23 cellular contexts compared by ENCODE assay signal in genomic region chrX:21960569-21960968, GRCh38. TPM values are rescaled to one million over a fixed set of nuclear protein-coding genes. Genes with fewer than 3 reads are reported as not detected.
DNase-seq lines count a peak whose midpoint lies in the region; ATAC-seq and TF ChIP-seq lines count a peak whose summit lies in the region.
"Had no signal": no experiment of that assay in that cellular context is flagged by ENCODE, and none has a peak within 500 bp of the region (broad histone marks: within the 10 kb centered on the region; RNA-seq: fewer than 3 reads in every experiment).

No MANE protein-coding gene starts in this region.

- peak overlapping the region; percentile 0 for H3K27ac Mint-ChIP-seq in MCF 10A (ENCODE audit: low read depth, unreplicated experiment)
- peak overlapping the region; percentile 7 to 79 for H3K27ac Mint-ChIP-seq in effector memory CD8-positive, alpha-beta T cell
- peak overlapping the region; percentile 82 for H3K27ac Mint-ChIP-seq in osteocyte (ENCODE audit: unreplicated experiment)
- H3K27ac Mint-ChIP-seq: activated naive CD4-positive, alpha-beta T cell treated with anti-CD3 and anti-CD28 coated beads, Interleukin-2, amount 50 U/mL, for 24 hours had no signal

- H3K4me1 Mint-ChIP-seq in MCF 10A (ENCODE audit: insufficient read depth, unreplicated experiment) (peaks cover 12% of the 10 kb centered on the region), osteocyte (ENCODE audit: unreplicated experiment) (peaks cover 57% of the 10 kb centered on the region)
- peaks cover 25 to 49% of the 10 kb centered on the region in 2 donors for H3K4me1 Mint-ChIP-seq in effector memory CD8-positive, alpha-beta T cell (ENCODE audit: low read depth in 2 of 2)

- H3K9me3 Mint-ChIP-seq in MCF 10A (ENCODE audit: unreplicated experiment) (no peaks in the 10 kb centered on the region), osteocyte (ENCODE audit: unreplicated experiment) (no peaks in the 10 kb centered on the region)
- H3K9me3 Mint-ChIP-seq in effector memory CD8-positive, alpha-beta T cell, result no peaks in the 10 kb centered on the region
- H3K9me3 Mint-ChIP-seq: activated naive CD4-positive, alpha-beta T cell treated with anti-CD3 and anti-CD28 coated beads, Interleukin-2, amount 50 U/mL, for 24 hours; activated T-cell treated with anti-CD3 and anti-CD28 coated beads, Interleukin-2, amount 50 U/mL, for 72 hours; CD4-positive, alpha-beta T cell had no signal

- in situ Hi-C loops in SK-MEL-5 (cut with HindIII; ENCODE audit: low pct_unique_long_range_greater_than_20kb, low sequenced_read_pairs), result no loop called here

- peaks cover 2% of the 10 kb centered on the region for H3K36me3 Mint-ChIP-seq in MCF 10A (ENCODE audit: insufficient read depth, unreplicated experiment)
- peaks cover 4% of the 10 kb centered on the region for H3K36me3 Mint-ChIP-seq in effector memory CD8-positive, alpha-beta T cell (ENCODE audit: insufficient read depth)
- H3K36me3 Mint-ChIP-seq in osteocyte (ENCODE audit: unreplicated experiment), result peaks cover 5% of the 10 kb centered on the region

- TF ChIP-seq CTCF in MCF 10A (IDR thresholded peaks at IDR 0.05; ENCODE audit: unreplicated experiment) (no peak), breast epithelium (IDR thresholded peaks at IDR 0.05) (no peak), osteocyte (IDR thresholded peaks at IDR 0.05) (no peak)

- H3K27me3 Mint-ChIP-seq in MCF 10A (ENCODE audit: insufficient read depth, unreplicated experiment) (peaks cover 62% of the 10 kb centered on the region), osteocyte (ENCODE audit: unreplicated experiment) (no peaks in the 10 kb centered on the region)
- H3K27me3 Mint-ChIP-seq in effector memory CD8-positive, alpha-beta T cell, result no peaks in the 10 kb centered on the region
- H3K27me3 Mint-ChIP-seq: activated naive CD4-positive, alpha-beta T cell treated with anti-CD3 and anti-CD28 coated beads, Interleukin-2, amount 50 U/mL, for 24 hours; CD4-positive, alpha-beta T cell had no signal

- CTCF ChIA-PET in MCF 10A (lab: Yijun Ruan, JAX), result interaction anchor here (0.7 to 1.1 kb wide), 4 partner anchors 12 to 245 kb away, joined by 3 read pairs; no protein-coding TSS in a partner anchor

- H3K4me1 ChIP-seq in breast epithelium, result no peaks in the 10 kb centered on the region
- H3K4me1 ChIP-seq: left lung had no signal

- POLR2A ChIA-PET in MCF 10A (lab: Yijun Ruan, JAX), result interaction anchor here (1.1 kb wide), 1 partner anchor 18 kb away, joined by 3 read pairs; no protein-coding TSS in a partner anchor

- no peaks in the 10 kb centered on the region for H3K36me3 ChIP-seq in breast epithelium
- H3K36me3 ChIP-seq: left lung, tibial nerve had no signal

- DNase-seq in MCF 10A (ENCODE audit: unreplicated experiment), result no peak
- no peak for DNase-seq in breast epithelium (ENCODE audit: low spot score in 2 of 2)
- DNase-seq in SK-MEL-5 (ENCODE audit: low read depth, low spot score), result peak; percentile 34
- DNase-seq in effector memory CD8-positive, alpha-beta T cell, result no peak
- DNase-seq in osteocyte (ENCODE audit: extremely low spot score, unreplicated experiment), result no peak
- no peak for DNase-seq in RKO (ENCODE audit: low spot score)
- DNase-seq in UCSD-AML1 (lab: John Stamatoyannopoulos, UW; ENCODE audit: unreplicated experiment), result no peak
- DNase-seq: activated CD4-positive, alpha-beta T cell treated with anti-CD3 and anti-CD28 coated beads, Interleukin-2, amount 50 U/mL, for 1 hour; activated T-cell treated with anti-CD3 and anti-CD28 coated beads, Interleukin-2, amount 50 U/mL, for 72 hours; CD4-positive, alpha-beta T cell; dermis blood vessel endothelial cell; DMS 273 treated with DMSO at 0.1 percent for 48 hours; EL; Karpas-422; left lung; NCI-H1694; stimulated activated naive CD4-positive, alpha-beta T cell treated with Interleukin-2 at 50 U/mL for 16 hours; T-helper 9 cell had no signal

- H3K4me3 Mint-ChIP-seq in MCF 10A (ENCODE audit: unreplicated experiment), result no peak overlapping the region
- peak overlapping the region in 1 of 2 donors; percentile 41 for H3K4me3 Mint-ChIP-seq in effector memory CD8-positive, alpha-beta T cell
- no peak overlapping the region for H3K4me3 Mint-ChIP-seq in osteocyte (ENCODE audit: unreplicated experiment)
- H3K4me3 Mint-ChIP-seq: activated naive CD4-positive, alpha-beta T cell treated with anti-CD3 and anti-CD28 coated beads, Interleukin-2, amount 50 U/mL, for 24 hours; CD4-positive, alpha-beta T cell had no signal

- no peak for ATAC-seq in effector memory CD8-positive, alpha-beta T cell (replicated peaks)
- ATAC-seq in HG03159 (IDR thresholded peaks at IDR 0.05; ENCODE audit: unreplicated experiment), result no peak
- ATAC-seq: HCT116, left lung, sciatic nerve had no signal

- BruUV-seq in MCF 10A (replicated peaks; lab: Mats Ljungman, UMichigan), result no TSS peak

- H3K27ac ChIP-seq in breast epithelium, result no peak overlapping the region
- H3K27ac ChIP-seq: left lung had no signal

- TF ChIP-seq POLR2A in breast epithelium (IDR thresholded peaks at IDR 0.05), result no peak

- intact Hi-C loops in MCF 10A (cut with micrococcal nuclease), result no loop called here
- intact Hi-C loops in breast epithelium (cut with DNase I; ENCODE audit: low total_unique reads), result no loop called here

- peaks cover 0 to 3% of the 10 kb centered on the region in 2 donors for H3K27me3 ChIP-seq in breast epithelium
- H3K27me3 ChIP-seq: left lung had no signal

- H3K4me3 ChIP-seq in breast epithelium, result no peak overlapping the region
- H3K4me3 ChIP-seq: left lung, tibial nerve had no signal

- no peaks in the 10 kb centered on the region for H3K9me3 ChIP-seq in breast epithelium
- H3K9me3 ChIP-seq: left lung, tibial nerve had no signal

RNA-seq across cellular contexts. Expression of gene SMS, which starts 20.1 kb away (rescaled TPM):
- total RNA-seq in MCF 10A (2022), result 160 and 181 TPM in 2 replicates
- total RNA-seq in breast epithelium, result 10 to 100 TPM; 43.6 to 64.7 (median 44.5) TPM
- 792 and 838 TPM in 2 replicates for total RNA-seq in SK-MEL-5 (2014; rRNA removed; shearing (Covaris generic))
- 473 and 539 TPM in 2 replicates for polyA plus RNA-seq in SK-MEL-5 (2015; cell fraction: cytosol; rRNA removed)
- 106 and 133 TPM in 2 replicates for polyA plus RNA-seq in SK-MEL-5 (2015; cell fraction: nucleus; rRNA removed)
- 91.4 and 94.5 TPM in 2 replicates for total RNA-seq in osteocyte

Comparison
In these comparisons a context has a peak if more than half of its experiments do, and no peak if none do; other contexts are left out.
1. H3K27ac Mint-ChIP-seq: peak in every context shown above with its lines; median percentile 82 in osteocyte; 43 in effector memory CD8-positive, alpha-beta T cell; 0 in MCF 10A.